ENCODE assay signal across 2 cellular contexts in the genomic region with DNA sequence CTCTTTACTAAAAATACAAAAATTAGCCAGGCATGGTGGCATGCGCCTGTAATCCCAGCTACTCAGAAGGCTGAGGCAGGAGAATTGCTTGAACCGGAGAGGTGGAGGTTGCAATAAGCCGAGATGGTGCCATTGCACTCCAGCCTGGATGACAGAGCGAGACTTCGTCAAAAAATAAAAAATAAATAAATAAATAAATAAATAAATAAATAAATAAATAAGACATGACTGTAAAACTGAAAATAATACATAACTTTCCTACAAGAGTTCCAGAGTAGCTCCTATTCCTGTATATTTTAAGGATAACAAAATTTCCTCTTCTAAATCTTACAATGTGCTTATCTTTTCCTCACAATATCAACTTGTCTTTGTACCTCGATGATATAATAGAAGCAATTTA.
DNase-seq lines count a peak whose midpoint lies in the region; ATAC-seq, FAIRE-seq and TF ChIP-seq lines count a peak whose summit lies in the region.
"Not testable (repeated sequence)": the region's sequence is repeated elsewhere in the genome, so short reads cannot be mapped to it uniquely, and the experiment has no call there.

No MANE protein-coding gene starts in this region.

- POLR2A ChIA-PET in A549 (lab: Yijun Ruan, JAX); HEK293 (lab: Yijun Ruan, JAX): not testable (repeated sequence)

- not testable (repeated sequence) for TF ChIP-seq EP300 in A549 (IDR thresholded peaks at IDR 0.05)

- not testable (repeated sequence) for TF ChIP-seq POLR2A in A549 (IDR thresholded peaks at IDR 0.05; ENCODE audit: low read length)

- TF ChIP-seq RAD21 in A549 (conservative IDR thresholded peaks at IDR 0.05 in 1 of 2, IDR thresholded peaks at IDR 0.05 in 1 of 2), result not testable (repeated sequence)

- H3K36me3 ChIP-seq in HEK293 (ENCODE audit: control insufficient read depth in 2 of 2, insufficient read depth in 1 of 2, low read length in 2 of 2), result not testable (repeated sequence)

- not testable (repeated sequence) for H3K9me3 ChIP-seq in A549; HEK293 (ENCODE audit: control insufficient read depth, insufficient read depth, low read depth, low read length)

- TF ChIP-seq CTCF in A549 (IDR thresholded peaks at IDR 0.05); HEK293 (tag by site-specific recombination; IDR thresholded peaks at IDR 0.05): not testable (repeated sequence)

- DNase-seq in A549 (ENCODE audit: low read depth in 1 of 2, low spot score in 1 of 2), result not testable (repeated sequence)

- not testable (repeated sequence) for H3K27ac ChIP-seq in A549; HEK293 (ENCODE audit: extremely low read depth, low read depth, low read length)

- not testable (repeated sequence) for H3K4me2 ChIP-seq in A549

- CTCF ChIA-PET in A549 (lab: Yijun Ruan, JAX); HEK293 (lab: Yijun Ruan, JAX): not testable (repeated sequence)

- 46% methylated on average over 6 of the region's 6 CpGs for WGBS in A549 (ENCODE audit: missing lambda C conversion rate)

- not testable (repeated sequence) for FAIRE-seq in A549 (lab: Jason Lieb, UNC)

- H3K4me3 ChIP-seq in A549; HEK293 (ENCODE audit: low read depth, low read length): not testable (repeated sequence)

- not testable (repeated sequence) for ATAC-seq in A549

- not testable (repeated sequence) for H3K4me1 ChIP-seq in A549; HEK293 (ENCODE audit: control insufficient read depth, insufficient read depth, low read length)

TF ChIP-seq in A549, 52 proteins besides CTCF, POLR2A, EP300 and RAD21:
- peak; percentile 46 for TF ChIP-seq ZC3H11A (IDR thresholded peaks at IDR 0.05)

TF ChIP-seq in HEK293, 187 proteins besides CTCF, POLR2A, EP300 and RAD21:
- TF ChIP-seq ZXDB (tag by site-specific recombination; IDR thresholded peaks at IDR 0.05) (0 out of 2 replicates have a peak, but pooled peaks have one; percentile 17), ZNF555 (tag by site-specific recombination; conservative IDR thresholded peaks at IDR 0.05) (peak; percentile 51), ZNF394 (tag by site-specific recombination; IDR thresholded peaks at IDR 0.05; ENCODE audit: borderline replicate concordance) (peak; percentile 72; the same call in 1 of the 2 replicates), ZNF560 (tag by site-specific recombination; IDR thresholded peaks at IDR 0.05; ENCODE audit: borderline replicate concordance) (0 out of 2 replicates have a peak, but pooled peaks have one; percentile 25), ZNF140 (tag by site-specific recombination; IDR thresholded peaks at IDR 0.05) (peak; percentile 27; the same call in 1 of the 2 replicates), ZBTB8A (tag by site-specific recombination; IDR thresholded peaks at IDR 0.05) (peak; percentile 44; the same call in 1 of the 2 replicates), ZNF266 (tag by site-specific recombination; IDR thresholded peaks at IDR 0.05; ENCODE audit: low read depth) (0 out of 2 replicates have a peak, but pooled peaks have one; percentile 44), ZNF510 (tag by site-specific recombination; IDR thresholded peaks at IDR 0.05; ENCODE audit: insufficient replicate concordance) (peak; percentile 26), ZNF654 (tag by site-specific recombination; IDR thresholded peaks at IDR 0.05; ENCODE audit: low read depth) (0 out of 2 replicates have a peak, but pooled peaks have one; percentile 14), ZNF623 (tag by site-specific recombination; IDR thresholded peaks at IDR 0.05) (peak; percentile 44; the same call in 1 of the 2 replicates), ZNF426 (tag by site-specific recombination; IDR thresholded peaks at IDR 0.05) (peak; percentile 60)
- TF ChIP-seq, protein P1, sequence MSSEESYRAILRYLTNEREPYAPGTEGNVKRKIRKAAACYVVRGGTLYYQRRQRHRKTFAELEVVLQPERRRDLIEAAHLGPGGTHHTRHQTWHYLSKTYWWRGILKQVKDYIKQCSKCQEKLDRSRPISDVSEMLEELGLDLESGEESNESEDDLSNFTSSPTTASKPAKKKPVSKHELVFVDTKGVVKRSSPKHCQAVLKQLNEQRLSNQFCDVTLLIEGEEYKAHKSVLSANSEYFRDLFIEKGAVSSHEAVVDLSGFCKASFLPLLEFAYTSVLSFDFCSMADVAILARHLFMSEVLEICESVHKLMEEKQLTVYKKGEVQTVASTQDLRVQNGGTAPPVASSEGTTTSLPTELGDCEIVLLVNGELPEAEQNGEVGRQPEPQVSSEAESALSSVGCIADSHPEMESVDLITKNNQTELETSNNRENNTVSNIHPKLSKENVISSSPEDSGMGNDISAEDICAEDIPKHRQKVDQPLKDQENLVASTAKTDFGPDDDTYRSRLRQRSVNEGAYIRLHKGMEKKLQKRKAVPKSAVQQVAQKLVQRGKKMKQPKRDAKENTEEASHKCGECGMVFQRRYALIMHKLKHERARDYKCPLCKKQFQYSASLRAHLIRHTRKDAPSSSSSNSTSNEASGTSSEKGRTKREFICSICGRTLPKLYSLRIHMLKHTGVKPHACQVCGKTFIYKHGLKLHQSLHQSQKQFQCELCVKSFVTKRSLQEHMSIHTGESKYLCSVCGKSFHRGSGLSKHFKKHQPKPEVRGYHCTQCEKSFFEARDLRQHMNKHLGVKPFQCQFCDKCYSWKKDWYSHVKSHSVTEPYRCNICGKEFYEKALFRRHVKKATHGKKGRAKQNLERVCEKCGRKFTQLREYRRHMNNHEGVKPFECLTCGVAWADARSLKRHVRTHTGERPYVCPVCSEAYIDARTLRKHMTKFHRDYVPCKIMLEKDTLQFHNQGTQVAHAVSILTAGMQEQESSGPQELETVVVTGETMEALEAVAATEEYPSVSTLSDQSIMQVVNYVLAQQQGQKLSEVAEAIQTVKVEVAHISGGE (tag by site-specific recombination; conservative IDR thresholded peaks at IDR 0.05; ENCODE audit: low read depth), result peak; percentile 54
- TF ChIP-seq, protein P2, sequence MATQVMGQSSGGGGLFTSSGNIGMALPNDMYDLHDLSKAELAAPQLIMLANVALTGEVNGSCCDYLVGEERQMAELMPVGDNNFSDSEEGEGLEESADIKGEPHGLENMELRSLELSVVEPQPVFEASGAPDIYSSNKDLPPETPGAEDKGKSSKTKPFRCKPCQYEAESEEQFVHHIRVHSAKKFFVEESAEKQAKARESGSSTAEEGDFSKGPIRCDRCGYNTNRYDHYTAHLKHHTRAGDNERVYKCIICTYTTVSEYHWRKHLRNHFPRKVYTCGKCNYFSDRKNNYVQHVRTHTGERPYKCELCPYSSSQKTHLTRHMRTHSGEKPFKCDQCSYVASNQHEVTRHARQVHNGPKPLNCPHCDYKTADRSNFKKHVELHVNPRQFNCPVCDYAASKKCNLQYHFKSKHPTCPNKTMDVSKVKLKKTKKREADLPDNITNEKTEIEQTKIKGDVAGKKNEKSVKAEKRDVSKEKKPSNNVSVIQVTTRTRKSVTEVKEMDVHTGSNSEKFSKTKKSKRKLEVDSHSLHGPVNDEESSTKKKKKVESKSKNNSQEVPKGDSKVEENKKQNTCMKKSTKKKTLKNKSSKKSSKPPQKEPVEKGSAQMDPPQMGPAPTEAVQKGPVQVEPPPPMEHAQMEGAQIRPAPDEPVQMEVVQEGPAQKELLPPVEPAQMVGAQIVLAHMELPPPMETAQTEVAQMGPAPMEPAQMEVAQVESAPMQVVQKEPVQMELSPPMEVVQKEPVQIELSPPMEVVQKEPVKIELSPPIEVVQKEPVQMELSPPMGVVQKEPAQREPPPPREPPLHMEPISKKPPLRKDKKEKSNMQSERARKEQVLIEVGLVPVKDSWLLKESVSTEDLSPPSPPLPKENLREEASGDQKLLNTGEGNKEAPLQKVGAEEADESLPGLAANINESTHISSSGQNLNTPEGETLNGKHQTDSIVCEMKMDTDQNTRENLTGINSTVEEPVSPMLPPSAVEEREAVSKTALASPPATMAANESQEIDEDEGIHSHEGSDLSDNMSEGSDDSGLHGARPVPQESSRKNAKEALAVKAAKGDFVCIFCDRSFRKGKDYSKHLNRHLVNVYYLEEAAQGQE (tag by site-specific recombination; IDR thresholded peaks at IDR 0.05), result peak; percentile 42; the same call in 1 of the 2 replicates
